12 cellular contexts compared by ENCODE assay signal in the genomic region with DNA sequence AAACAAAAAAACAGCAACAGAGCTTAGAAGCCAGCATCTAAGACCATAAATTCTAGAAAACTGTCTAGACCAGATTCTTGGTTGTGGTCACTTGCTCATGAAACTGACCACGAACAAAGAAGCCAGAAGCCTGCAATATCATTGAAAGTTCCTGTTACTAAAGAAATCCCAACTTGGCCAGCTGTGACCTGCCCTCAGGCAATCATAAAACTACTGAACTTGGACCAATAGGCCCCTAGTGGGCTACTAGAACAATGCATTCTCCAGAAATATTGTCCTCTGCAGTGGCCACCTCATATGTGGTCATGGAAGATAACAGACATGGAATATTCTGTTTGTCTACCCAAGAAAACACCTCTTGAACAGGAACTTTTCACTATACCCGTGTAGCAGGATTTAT.
DNase-seq lines count a peak whose midpoint lies in the region; ATAC-seq and TF ChIP-seq lines count a peak whose summit lies in the region.
"Had no signal": no experiment of that assay in that cellular context is flagged by ENCODE, and none has a peak within 500 bp of the region (broad histone marks: within the 10 kb centered on the region; RNA-seq: fewer than 3 reads in every experiment).

No MANE protein-coding gene starts in this region.

- no peak overlapping the region for H3K4me3 Mint-ChIP-seq in neural crest cell
- no peak overlapping the region for H3K4me3 Mint-ChIP-seq in stimulated activated naive CD8-positive, alpha-beta T cell treated with anti-CD3 and anti-CD28 coated beads, Interleukin-15, amount 100 ng/mL, for 72 hours
- H3K4me3 Mint-ChIP-seq: activated naive CD8-positive, alpha-beta T cell treated with anti-CD3 and anti-CD28 coated beads for 36 hours; naive B cell had no signal

- DNase-seq in GM12865 (ENCODE audit: low read depth) (peak; percentile 6), HT-29 (ENCODE audit: low spot score) (peak; percentile 48), amniotic epithelial cell (ENCODE audit: low read depth) (peak; percentile 12), neural crest cell (ENCODE audit: low read depth, low spot score) (no peak), Ammon's horn (ENCODE audit: low spot score) (no peak), CD1c-positive myeloid dendritic cell (ENCODE audit: extremely low spot score) (no peak)
- DNase-seq in stimulated activated naive CD8-positive, alpha-beta T cell treated with anti-CD3 and anti-CD28 coated beads, Interleukin-15, amount 100 ng/mL, for 72 hours, result no peak
- DNase-seq: activated naive CD8-positive, alpha-beta T cell treated with anti-CD3 and anti-CD28 coated beads for 36 hours; GDM1; naive B cell; NCI-H2171; spleen had no signal

- no peaks in the 10 kb centered on the region for H3K36me3 Mint-ChIP-seq in neural crest cell (ENCODE audit: low read depth)
- H3K36me3 Mint-ChIP-seq: activated naive CD8-positive, alpha-beta T cell treated with anti-CD3 and anti-CD28 coated beads for 36 hours; naive B cell had no signal

- peak; percentile 5 for TF ChIP-seq CTCF in GM12865 (IDR thresholded peaks at IDR 0.05; ENCODE audit: insufficient read depth, low read depth, low read length, missing control alignments)
- TF ChIP-seq CTCF in neural crest cell (conservative IDR thresholded peaks at IDR 0.05), result peak; percentile 15

- H3K4me1 Mint-ChIP-seq in neural crest cell, result no peaks in the 10 kb centered on the region
- H3K4me1 Mint-ChIP-seq in stimulated activated naive CD8-positive, alpha-beta T cell treated with anti-CD3 and anti-CD28 coated beads, Interleukin-15, amount 100 ng/mL, for 72 hours, result no peaks in the 10 kb centered on the region
- H3K4me1 Mint-ChIP-seq: activated naive CD8-positive, alpha-beta T cell treated with anti-CD3 and anti-CD28 coated beads for 36 hours; naive B cell had no signal

- H3K4me3 ChIP-seq in GM12865 (ENCODE audit: low read depth, low read length), result no peak overlapping the region
- H3K4me3 ChIP-seq: spleen had no signal

- no peaks in the 10 kb centered on the region for H3K27me3 Mint-ChIP-seq in neural crest cell (ENCODE audit: low read depth)
- H3K27me3 Mint-ChIP-seq in stimulated activated naive CD8-positive, alpha-beta T cell treated with anti-CD3 and anti-CD28 coated beads, Interleukin-15, amount 100 ng/mL, for 72 hours, result peaks cover 11% of the 10 kb centered on the region
- H3K27me3 Mint-ChIP-seq: activated naive CD8-positive, alpha-beta T cell treated with anti-CD3 and anti-CD28 coated beads for 36 hours; naive B cell had no signal

- no peaks in the 10 kb centered on the region for H3K9me3 Mint-ChIP-seq in neural crest cell
- peaks cover 7% of the 10 kb centered on the region in 2 donors for H3K9me3 Mint-ChIP-seq in stimulated activated naive CD8-positive, alpha-beta T cell treated with anti-CD3 and anti-CD28 coated beads, Interleukin-15, amount 100 ng/mL, for 72 hours
- H3K9me3 Mint-ChIP-seq: activated naive CD8-positive, alpha-beta T cell treated with anti-CD3 and anti-CD28 coated beads for 36 hours had no signal

- H3K27ac Mint-ChIP-seq in neural crest cell (ENCODE audit: unreplicated experiment), result no peak overlapping the region
- no peak overlapping the region for H3K27ac Mint-ChIP-seq in stimulated activated naive CD8-positive, alpha-beta T cell treated with anti-CD3 and anti-CD28 coated beads, Interleukin-15, amount 100 ng/mL, for 72 hours
- H3K27ac Mint-ChIP-seq: activated naive CD8-positive, alpha-beta T cell treated with anti-CD3 and anti-CD28 coated beads for 36 hours; naive B cell had no signal

- ATAC-seq in stimulated activated naive CD8-positive, alpha-beta T cell treated with anti-CD3 and anti-CD28 coated beads, Interleukin-15, amount 100 ng/mL, for 72 hours, result no peak

Comparison
In these comparisons a context has a peak if more than half of its experiments do, and no peak if none do; other contexts are left out.
1. DNase-seq: peak in GM12865 (single experiment), HT-29 (single experiment) and amniotic epithelial cell (single experiment); none in neural crest cell (single experiment), Ammon's horn (single experiment), stimulated activated naive CD8-positive, alpha-beta T cell treated with anti-CD3 and anti-CD28 coated beads, Interleukin-15, amount 100 ng/mL, for 72 hours (0 of 2) and CD1c-positive myeloid dendritic cell (single experiment).